In genomic region chr6:105492706-105493673, GRCh38 we compare ENCODE assay signal across 12 cellular contexts.
DNase-seq lines count a peak whose midpoint lies in the region; ATAC-seq, FAIRE-seq and TF ChIP-seq lines count a peak whose summit lies in the region.
"Had no signal": no experiment of that assay in that cellular context is flagged by ENCODE, and none has a peak within 500 bp of the region (broad histone marks: within the 10 kb centered on the region; RNA-seq: fewer than 3 reads in every experiment).

No MANE protein-coding gene starts in this region.

- POLR2A ChIA-PET in GM10248 (lab: Yijun Ruan, JAX), result interaction anchor here (0.6 kb wide), 2 partner anchors 9 to 35 kb away, joined by 3 read pairs; no protein-coding TSS in a partner anchor

- no peak overlapping the region for H3K4me3 ChIP-seq in bronchial epithelial cell (ENCODE audit: low read depth, low read length)
- H3K4me3 ChIP-seq: upper lobe of right lung had no signal

- H3K9me3 Mint-ChIP-seq in activated naive CD8-positive, alpha-beta T cell treated with anti-CD3 and anti-CD28 coated beads, Interleukin-2, amount 50 U/mL, for 24 hours, result no peaks in the 10 kb centered on the region
- H3K9me3 Mint-ChIP-seq: activated naive CD8-positive, alpha-beta T cell treated with anti-CD3 and anti-CD28 coated beads, Interleukin-2, amount 10 ng/mL, durations not matched to agents 7 days and 5 days had no signal

- TF ChIP-seq CTCF in GM10248 (IDR thresholded peaks at IDR 0.05; ENCODE audit: control extremely low read depth, extremely low read depth, low read depth, missing control alignments) (no peak), bronchial epithelial cell (IDR thresholded peaks at IDR 0.05; ENCODE audit: insufficient read depth, low read length, severe bottlenecking) (no peak)

- CTCF ChIA-PET in GM10248 (lab: Yijun Ruan, JAX), result interaction anchor here (1.0 to 1.4 kb wide), 3 partner anchors 40 to 730 kb away, joined by 3 to 4 read pairs (median 3); no protein-coding TSS in a partner anchor

- no peaks in the 10 kb centered on the region for H3K36me3 ChIP-seq in bronchial epithelial cell (ENCODE audit: control insufficient read depth, insufficient read depth, low read length)
- H3K36me3 ChIP-seq: upper lobe of right lung had no signal

- ATAC-seq in GM19438 (IDR thresholded peaks at IDR 0.05; ENCODE audit: low read depth, unreplicated experiment) (peak; percentile 77), HG03108 (IDR thresholded peaks at IDR 0.05; ENCODE audit: unreplicated experiment) (peak; percentile 88)
- ATAC-seq in activated naive CD8-positive, alpha-beta T cell treated with anti-CD3 and anti-CD28 coated beads, Interleukin-2, amount 50 U/mL, for 24 hours, result no peak
- ATAC-seq: upper lobe of right lung had no signal

- H3K27ac Mint-ChIP-seq in activated naive CD8-positive, alpha-beta T cell treated with anti-CD3 and anti-CD28 coated beads, Interleukin-2, amount 50 U/mL, for 24 hours, result no peak overlapping the region
- H3K27ac Mint-ChIP-seq: activated naive CD8-positive, alpha-beta T cell treated with anti-CD3 and anti-CD28 coated beads, Interleukin-2, amount 10 ng/mL, durations not matched to agents 7 days and 5 days had no signal

- peaks cover 8% of the 10 kb centered on the region for H3K4me1 Mint-ChIP-seq in activated naive CD8-positive, alpha-beta T cell treated with anti-CD3 and anti-CD28 coated beads, Interleukin-2, amount 50 U/mL, for 24 hours

- H3K4me3 Mint-ChIP-seq in activated naive CD8-positive, alpha-beta T cell treated with anti-CD3 and anti-CD28 coated beads, Interleukin-2, amount 50 U/mL, for 24 hours, result no peak overlapping the region
- H3K4me3 Mint-ChIP-seq: activated naive CD8-positive, alpha-beta T cell treated with anti-CD3 and anti-CD28 coated beads, Interleukin-2, amount 10 ng/mL, durations not matched to agents 7 days and 5 days had no signal

- peak; percentile 53 for DNase-seq in GM10248 (ENCODE audit: extremely low spot score)
- peak; percentile 65 for DNase-seq in bronchial epithelial cell (ENCODE audit: low read depth)
- DNase-seq in GDM1 (lab: John Stamatoyannopoulos, UW), result no peak
- DNase-seq in glomerular visceral epithelial cell (ENCODE audit: extremely low spot score), result no peak
- DNase-seq in activated effector memory CD4-positive, alpha-beta T cell treated with Interleukin-2 at 50 U/mL for 16 hours, result no peak
- DNase-seq in activated naive CD8-positive, alpha-beta T cell treated with anti-CD3 and anti-CD28 coated beads, Interleukin-2, amount 50 U/mL, for 24 hours, result no peak
- DNase-seq: activated naive CD8-positive, alpha-beta T cell treated with anti-CD3 and anti-CD28 coated beads, Interleukin-2, amount 10 ng/mL, durations not matched to agents 7 days and 5 days; hippocampal formation; SIG-M5; upper lobe of right lung had no signal

- no peak for FAIRE-seq in bronchial epithelial cell (lab: Jason Lieb, UNC)

- no peaks in the 10 kb centered on the region for H3K27me3 ChIP-seq in bronchial epithelial cell (ENCODE audit: control insufficient read depth, insufficient read depth, low read length)
- H3K27me3 ChIP-seq: upper lobe of right lung had no signal

- H3K27me3 Mint-ChIP-seq in activated naive CD8-positive, alpha-beta T cell treated with anti-CD3 and anti-CD28 coated beads, Interleukin-2, amount 50 U/mL, for 24 hours, result no peaks in the 10 kb centered on the region
- H3K27me3 Mint-ChIP-seq: activated naive CD8-positive, alpha-beta T cell treated with anti-CD3 and anti-CD28 coated beads, Interleukin-2, amount 10 ng/mL, durations not matched to agents 7 days and 5 days had no signal

- no peaks in the 10 kb centered on the region for H3K36me3 Mint-ChIP-seq in activated naive CD8-positive, alpha-beta T cell treated with anti-CD3 and anti-CD28 coated beads, Interleukin-2, amount 50 U/mL, for 24 hours (ENCODE audit: low read depth)

Comparison
In these comparisons a context has a peak if more than half of its experiments do, and no peak if none do; other contexts are left out.
1. DNase-seq: peak in GM10248 (single experiment) and bronchial epithelial cell (single experiment); none in GDM1 (single experiment), glomerular visceral epithelial cell (single experiment), activated effector memory CD4-positive, alpha-beta T cell treated with Interleukin-2 at 50 U/mL for 16 hours (single experiment) and activated naive CD8-positive, alpha-beta T cell treated with anti-CD3 and anti-CD28 coated beads, Interleukin-2, amount 50 U/mL, for 24 hours (single experiment).